Comparison of ENCODE assay signal across 9 cellular contexts in genomic region chr12:106583578-106584103, GRCh38. TPM values are rescaled to one million over a fixed set of nuclear protein-coding genes. Genes with fewer than 3 reads are reported as not detected.
DNase-seq lines count a peak whose midpoint lies in the region; ATAC-seq and TF ChIP-seq lines count a peak whose summit lies in the region.
"Had no signal": no experiment of that assay in that cellular context is flagged by ENCODE, and none has a peak within 500 bp of the region (broad histone marks: within the 10 kb centered on the region; RNA-seq: fewer than 3 reads in every experiment).

No MANE protein-coding gene starts in this region.

- TF ChIP-seq CTCF in esophagus muscularis mucosa (IDR thresholded peaks at IDR 0.05): no peak
- TF ChIP-seq CTCF in psoas muscle (IDR thresholded peaks at IDR 0.05): no peak

- H3K27ac ChIP-seq in esophagus muscularis mucosa (replicated peaks in 1 of 4): no peak overlapping the region
- no peak overlapping the region for H3K27ac ChIP-seq in psoas muscle
- H3K27ac ChIP-seq: pancreas had no signal

- no peak for TF ChIP-seq POLR2A in esophagus muscularis mucosa (IDR thresholded peaks at IDR 0.05; ENCODE audit: low read depth)

- 0% methylated on average over 32 of the region's 50 CpGs for WGBS in esophagus muscularis mucosa
- 2 to 4% (median 4%) methylated on average over 49 to 50 of the region's 50 CpGs for WGBS in psoas muscle, 3 donors

- peak overlapping the region; percentile 35 to 52 (median 43) for H3K4me3 ChIP-seq in esophagus muscularis mucosa
- peak overlapping the region; percentile 58 for H3K4me3 ChIP-seq in psoas muscle

- ATAC-seq in psoas muscle: no peak
- no peak for ATAC-seq in HG03196 (IDR thresholded peaks at IDR 0.05; ENCODE audit: unreplicated experiment)
- ATAC-seq: pancreas had no signal

- intact Hi-C loops in esophagus muscularis mucosa (cut with DNase I): no loop called here
- intact Hi-C loops in psoas muscle (cut with DNase I): no loop called here

- H3K27me3 ChIP-seq in esophagus muscularis mucosa (peaks cover 0 to 100% (median 73%) of the 10 kb centered on the region in 4 donors), psoas muscle (ENCODE audit: insufficient read depth in 3 of 3, low read length in 2 of 3) (peaks cover 8 to 91% (median 55%) of the 10 kb centered on the region in 3 donors)

- H3K36me3 ChIP-seq in esophagus muscularis mucosa: no peaks in the 10 kb centered on the region
- H3K36me3 ChIP-seq in psoas muscle (ENCODE audit: insufficient read depth in 1 of 2, low read depth in 1 of 2): no peaks in the 10 kb centered on the region
- H3K36me3 ChIP-seq: pancreas had no signal

- peak; percentile 66 for DNase-seq in ELF-1 (ENCODE audit: low read depth, low spot score)
- peak; percentile 32 for DNase-seq in NCI-H774 (lab: John Stamatoyannopoulos, UW)
- peak; percentile 62 for DNase-seq in esophagus muscularis mucosa (ENCODE audit: extremely low spot score)
- no peak for DNase-seq in psoas muscle
- no peak for DNase-seq in NCI-H524 (lab: John Stamatoyannopoulos, UW)
- no peak for DNase-seq in GM19240 (ENCODE audit: insufficient read length, low spot score)
- DNase-seq in midbrain (lab: John Stamatoyannopoulos, UW): no peak

- H3K4me1 ChIP-seq in esophagus muscularis mucosa: peaks cover 53 to 74% (median 71%) of the 10 kb centered on the region in 4 donors
- peaks cover 14% of the 10 kb centered on the region for H3K4me1 ChIP-seq in psoas muscle

- H3K9me3 ChIP-seq in esophagus muscularis mucosa (no peaks in the 10 kb centered on the region), psoas muscle (no peaks in the 10 kb centered on the region)
- H3K9me3 ChIP-seq: pancreas had no signal

- TF ChIP-seq EP300 in esophagus muscularis mucosa (IDR thresholded peaks at IDR 0.05): no peak

RNA-seq across cellular contexts. Expression of gene RFX4, which starts 0.8 kb away (rescaled TPM):
- not detected for total RNA-seq in esophagus muscularis mucosa
- under 1 TPM in 1 of 4 donors, not detected in 3; 0.56 TPM for total RNA-seq in psoas muscle
- not detected for polyA plus RNA-seq in psoas muscle

Comparison
In these comparisons a context has a peak if more than half of its experiments do, and no peak if none do; other contexts are left out.
1. DNase-seq: peak in ELF-1 (single experiment), NCI-H774 (single experiment) and esophagus muscularis mucosa (single experiment); none in psoas muscle (0 of 2), NCI-H524 (0 of 2), GM19240 (single experiment) and midbrain (single experiment).